Comparison of ENCODE assay signal across 8 cellular contexts in genomic region chrX:41084360-41085104, GRCh38. TPM values are rescaled to one million over a fixed set of nuclear protein-coding genes. Genes with fewer than 3 reads are reported as not detected.
DNase-seq lines count a peak whose midpoint lies in the region; ATAC-seq and TF ChIP-seq lines count a peak whose summit lies in the region.

No MANE protein-coding gene starts in this region.

- peak; percentile 95 for DNase-seq in CD14-positive monocyte (ENCODE audit: low spot score)
- peak; percentile 95 for DNase-seq in NCI-H748 (lab: John Stamatoyannopoulos, UW; ENCODE audit: unreplicated experiment)
- DNase-seq in activated CD4-positive, alpha-beta T cell treated with anti-CD3 and anti-CD28 coated beads, Interleukin-2, amount 50 U/mL, for 24 hours (ENCODE audit: low read depth in 1 of 2, low spot score in 1 of 2), result peak; percentile 91 to 92
- DNase-seq in dedifferentiated amniotic fluid mesenchymal stem cell (ENCODE audit: extremely low spot score), result peak; percentile 93
- DNase-seq in left kidney (ENCODE audit: low read depth, low spot score), result peak; percentile 97
- peak; percentile 92 for DNase-seq in stimulated activated CD4-positive, alpha-beta T cell treated with anti-CD3 and anti-CD28 coated beads, Interleukin-1b, Interleukin-23, amount 100 ng/mL, for 48 hours

- H3K9me3 Mint-ChIP-seq in CD14-positive monocyte, result peaks cover 0 to 18% (median 3%) of the 10 kb centered on the region in 7 donors

- peak overlapping the region; percentile 82 to 88 for H3K4me3 Mint-ChIP-seq in CD14-positive monocyte

- TF ChIP-seq CTCF in CD14-positive monocyte (IDR thresholded peaks at IDR 0.05), result no peak

- peaks cover 34% of the 10 kb centered on the region for H3K4me1 Mint-ChIP-seq in CD14-positive monocyte

- peaks cover 4 to 9% of the 10 kb centered on the region in 2 donors for H3K36me3 Mint-ChIP-seq in CD14-positive monocyte

- H3K27me3 Mint-ChIP-seq in CD14-positive monocyte (ENCODE audit: low read depth in 3 of 3), result peaks cover 0 to 61% (median 1%) of the 10 kb centered on the region in 3 donors

- ATAC-seq in GM19395 (IDR thresholded peaks at IDR 0.05; ENCODE audit: unreplicated experiment) (peak; percentile 71), HG03558 (IDR thresholded peaks at IDR 0.05; ENCODE audit: extremely low read depth, unreplicated experiment) (peak; percentile 55)

- peak overlapping the region; percentile 97 to 99 (median 98) for H3K27ac Mint-ChIP-seq in CD14-positive monocyte

- intact Hi-C loops in CD14-positive monocyte (cut with micrococcal nuclease), result loop anchor here (10.0 kb wide), 2 partner anchors 50 to 70 kb away; no protein-coding TSS in a partner anchor

RNA-seq across cellular contexts. Expression of gene USP9X, which starts 0.7 kb away (rescaled TPM):
- polyA plus RNA-seq in CD14-positive monocyte, result 10 to 100 TPM in 1 of 2 donors, 1 to 10 TPM in 1; 9.6 to 16.1 TPM

Comparison
In these comparisons a context has a peak if more than half of its experiments do, and no peak if none do; other contexts are left out.
1. Peak in every context shown above with its lines: DNase-seq and ATAC-seq.